ENCODE assay signal across 10 cellular contexts in the genomic region with DNA sequence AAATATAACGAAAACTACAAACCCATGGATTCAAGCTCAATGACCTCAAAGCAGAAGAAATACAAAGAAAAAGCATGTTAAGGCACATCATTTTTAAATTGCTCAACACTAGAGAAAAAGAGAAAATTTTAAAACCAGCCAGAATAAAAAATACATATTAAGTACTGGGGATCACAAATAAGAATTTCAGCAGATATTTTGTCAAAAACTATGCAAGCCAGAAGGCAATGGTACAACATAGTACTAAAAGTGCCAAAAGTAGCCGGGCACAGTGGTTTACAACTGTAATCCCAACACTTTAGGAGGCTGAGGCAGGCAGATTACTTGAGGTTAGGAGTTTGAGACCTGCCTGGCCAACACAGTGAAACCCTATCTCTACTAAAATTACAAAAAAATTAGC. TPM values are rescaled to one million over a fixed set of nuclear protein-coding genes. Genes with fewer than 3 reads are reported as not detected.
A peak's percentile ranks its signal among the peaks of the same experiment; 100 is the strongest.
DNase-seq lines count a peak whose midpoint lies in the region; ATAC-seq and TF ChIP-seq lines count a peak whose summit lies in the region.
"Had no signal": no experiment of that assay in that cellular context is flagged by ENCODE, and none has a peak within 500 bp of the region (broad histone marks: within the 10 kb centered on the region; RNA-seq: fewer than 3 reads in every experiment).

No MANE protein-coding gene starts in this region.

- ATAC-seq in stimulated activated naive CD8-positive, alpha-beta T cell treated with anti-CD3 and anti-CD28 coated beads, Interleukin-15, amount 100 ng/mL, for 72 hours: no peak

- no peak for TF ChIP-seq CTCF in AG10803 (conservative IDR thresholded peaks at IDR 0.05; ENCODE audit: low read length)

- H3K4me3 Mint-ChIP-seq in stimulated activated naive CD8-positive, alpha-beta T cell treated with anti-CD3 and anti-CD28 coated beads, Interleukin-15, amount 100 ng/mL, for 72 hours: no peak overlapping the region
- H3K4me3 Mint-ChIP-seq: activated naive CD4-positive, alpha-beta T cell treated with anti-CD3 and anti-CD28 coated beads, Interleukin-2, amount 10 ng/mL, durations not matched to agents 7 days and 5 days had no signal

- peaks cover 20% of the 10 kb centered on the region for H3K4me1 Mint-ChIP-seq in stimulated activated naive CD8-positive, alpha-beta T cell treated with anti-CD3 and anti-CD28 coated beads, Interleukin-15, amount 100 ng/mL, for 72 hours

- H3K27ac Mint-ChIP-seq in stimulated activated naive CD8-positive, alpha-beta T cell treated with anti-CD3 and anti-CD28 coated beads, Interleukin-15, amount 100 ng/mL, for 72 hours: no peak overlapping the region
- H3K27ac Mint-ChIP-seq: activated naive CD4-positive, alpha-beta T cell treated with anti-CD3 and anti-CD28 coated beads, Interleukin-2, amount 10 ng/mL, durations not matched to agents 7 days and 5 days had no signal

- no peak overlapping the region for H3K4me3 ChIP-seq in AG10803 (ENCODE audit: low read length)

- H3K27me3 Mint-ChIP-seq in stimulated activated naive CD8-positive, alpha-beta T cell treated with anti-CD3 and anti-CD28 coated beads, Interleukin-15, amount 100 ng/mL, for 72 hours: no peaks in the 10 kb centered on the region
- H3K27me3 Mint-ChIP-seq: activated naive CD4-positive, alpha-beta T cell treated with anti-CD3 and anti-CD28 coated beads, Interleukin-2, amount 10 ng/mL, durations not matched to agents 7 days and 5 days had no signal

- H3K9me3 Mint-ChIP-seq in stimulated activated naive CD8-positive, alpha-beta T cell treated with anti-CD3 and anti-CD28 coated beads, Interleukin-15, amount 100 ng/mL, for 72 hours: peaks cover 5 to 7% of the 10 kb centered on the region in 2 donors

- DNase-seq in AG10803 (ENCODE audit: low read depth) (peak; percentile 22), ELR (ENCODE audit: low read depth) (peak; percentile 60), NCI-H226 (peak; percentile 26), dermis blood vessel endothelial cell (peak; percentile 30), COLO668 (lab: John Stamatoyannopoulos, UW; ENCODE audit: unreplicated experiment) (no peak), nucleus accumbens (lab: John Stamatoyannopoulos, UW) (no peak), HK-2 (ENCODE audit: unreplicated experiment) (no peak)
- DNase-seq in stimulated activated naive CD8-positive, alpha-beta T cell treated with anti-CD3 and anti-CD28 coated beads, Interleukin-15, amount 100 ng/mL, for 72 hours: no peak
- DNase-seq: activated naive CD4-positive, alpha-beta T cell treated with anti-CD3 and anti-CD28 coated beads, Interleukin-2, amount 10 ng/mL, durations not matched to agents 7 days and 5 days; kidney glomerular epithelial cell had no signal

RNA-seq across cellular contexts. Expression of gene SGPP1, which starts 10.2 kb away (rescaled TPM):
- total RNA-seq in dermis blood vessel endothelial cell: 11.1 and 13.7 TPM in 2 replicates

Comparison
In these comparisons a context has a peak if more than half of its experiments do, and no peak if none do; other contexts are left out.
1. DNase-seq: peak in AG10803 (single experiment), ELR (single experiment), NCI-H226 (single experiment) and dermis blood vessel endothelial cell (single experiment); none in stimulated activated naive CD8-positive, alpha-beta T cell treated with anti-CD3 and anti-CD28 coated beads, Interleukin-15, amount 100 ng/mL, for 72 hours (0 of 2), COLO668 (single experiment), nucleus accumbens (0 of 56) and HK-2 (single experiment).